In genomic region chr19:50508850-50509190, GRCh38 we compare ENCODE assay signal across 17 cellular contexts. TPM values are rescaled to one million over a fixed set of nuclear protein-coding genes. Genes with fewer than 3 reads are reported as not detected.
DNase-seq lines count a peak whose midpoint lies in the region; ATAC-seq and TF ChIP-seq lines count a peak whose summit lies in the region.
"Had no signal": no experiment of that assay in that cellular context is flagged by ENCODE, and none has a peak within 500 bp of the region (broad histone marks: within the 10 kb centered on the region; RNA-seq: fewer than 3 reads in every experiment).

No MANE protein-coding gene starts in this region.

- ATAC-seq in activated CD4-positive, alpha-beta T cell treated with anti-CD3 and anti-CD28 coated beads for 36 hours, result no peak
- ATAC-seq in natural killer cell, result no peak
- ATAC-seq in GM21528 (IDR thresholded peaks at IDR 0.05; ENCODE audit: low FRiP score, unreplicated experiment), result no peak
- ATAC-seq: right cardiac atrium had no signal

- intact Hi-C loops in activated CD4-positive, alpha-beta T cell treated with anti-CD3 and anti-CD28 coated beads for 36 hours (cut with DNase I, micrococcal nuclease), result no loop called here
- intact Hi-C loops in Calu3 (cut with micrococcal nuclease; ENCODE audit: unreplicated experiment), result no loop called here
- intact Hi-C loops in natural killer cell (cut with micrococcal nuclease), result no loop called here

- H3K27me3 Mint-ChIP-seq in activated CD4-positive, alpha-beta T cell treated with anti-CD3 and anti-CD28 coated beads for 36 hours, result no peaks in the 10 kb centered on the region
- H3K27me3 Mint-ChIP-seq in Calu3 (ENCODE audit: unreplicated experiment) (peaks cover 27% of the 10 kb centered on the region), brain (no peaks in the 10 kb centered on the region), natural killer cell (ENCODE audit: low read depth in 2 of 2) (no peaks in the 10 kb centered on the region)

- no peak for DNase-seq in activated CD4-positive, alpha-beta T cell treated with anti-CD3 and anti-CD28 coated beads for 36 hours
- DNase-seq in activated CD4-positive, alpha-beta T cell treated with anti-CD3 and anti-CD28 coated beads for 1 hour, result no peak
- DNase-seq in Calu3, result no peak
- DNase-seq in natural killer cell, result no peak
- no peak for DNase-seq in GM20000 (ENCODE audit: low spot score)
- no peak for DNase-seq in OCI-M2 (lab: John Stamatoyannopoulos, UW; ENCODE audit: unreplicated experiment)
- DNase-seq: activated CD4-positive, CD25-positive, alpha-beta regulatory T cell; NCI-H1436; NCI-H345; uterus had no signal

- BruUV-seq in Calu3 (replicated peaks; lab: Mats Ljungman, UMichigan), result TSS peak; percentile 71

- H3K4me1 Mint-ChIP-seq in activated CD4-positive, alpha-beta T cell treated with anti-CD3 and anti-CD28 coated beads for 36 hours, result peaks cover 12% of the 10 kb centered on the region
- H3K4me1 Mint-ChIP-seq in Calu3 (ENCODE audit: low read depth, unreplicated experiment) (peaks cover 13% of the 10 kb centered on the region), brain (peaks cover 57% of the 10 kb centered on the region), natural killer cell (peaks cover 19 to 34% of the 10 kb centered on the region in 2 donors)

- H3K9me3 Mint-ChIP-seq in activated CD4-positive, alpha-beta T cell treated with anti-CD3 and anti-CD28 coated beads for 36 hours (ENCODE audit: low read depth), result no peaks in the 10 kb centered on the region
- H3K9me3 Mint-ChIP-seq in Calu3 (ENCODE audit: low read depth, unreplicated experiment) (no peaks in the 10 kb centered on the region), brain (peaks cover 0 to 72% (median 0%) of the 10 kb centered on the region in 5 experiments), natural killer cell (no peaks in the 10 kb centered on the region)

- POLR2A ChIA-PET in activated CD4-positive, alpha-beta T cell treated with anti-CD3 and anti-CD28 coated beads for 36 hours (lab: Charles Lee), result interaction anchor here (0.6 kb wide), 1 partner anchor 47 kb away, joined by 5 read pairs; no protein-coding TSS in a partner anchor

- CTCF ChIA-PET in activated CD4-positive, alpha-beta T cell treated with anti-CD3 and anti-CD28 coated beads for 36 hours (lab: Charles Lee), result no interaction called here
- CTCF ChIA-PET in Calu3 (lab: Charles Lee), result no interaction called here

- H3K27ac Mint-ChIP-seq in activated CD4-positive, alpha-beta T cell treated with anti-CD3 and anti-CD28 coated beads for 36 hours, result no peak overlapping the region
- H3K27ac Mint-ChIP-seq in Calu3 (ENCODE audit: unreplicated experiment) (peak overlapping the region; percentile 18), brain (peak overlapping the region in 4 of 5 experiments; percentile 38 to 100 (median 94)), natural killer cell (peak overlapping the region; percentile 43 to 83)

- no peak for TF ChIP-seq CTCF in Calu3 (IDR thresholded peaks at IDR 0.05; ENCODE audit: unreplicated experiment)
- TF ChIP-seq CTCF in brain (conservative IDR thresholded peaks at IDR 0.05), result no peak
- no peak for TF ChIP-seq CTCF in natural killer cell (IDR thresholded peaks at IDR 0.05)
- no peak for TF ChIP-seq CTCF in GM20000 (IDR thresholded peaks at IDR 0.05; ENCODE audit: extremely low read depth, missing control alignments)

- H3K36me3 Mint-ChIP-seq in activated CD4-positive, alpha-beta T cell treated with anti-CD3 and anti-CD28 coated beads for 36 hours (ENCODE audit: low read depth), result peaks cover 6% of the 10 kb centered on the region
- H3K36me3 Mint-ChIP-seq in Calu3 (ENCODE audit: insufficient read depth, unreplicated experiment) (peaks cover 57% of the 10 kb centered on the region), brain (peaks cover 5% of the 10 kb centered on the region), natural killer cell (no peaks in the 10 kb centered on the region)

- H3K4me3 Mint-ChIP-seq in activated CD4-positive, alpha-beta T cell treated with anti-CD3 and anti-CD28 coated beads for 36 hours, result peak overlapping the region; percentile 1
- no peak overlapping the region for H3K4me3 Mint-ChIP-seq in Calu3 (ENCODE audit: low read depth, unreplicated experiment)
- H3K4me3 Mint-ChIP-seq in brain, result peak overlapping the region in 3 of 5 experiments; percentile 75 to 78 (median 76)
- peak overlapping the region; percentile 32 for H3K4me3 Mint-ChIP-seq in natural killer cell

RNA-seq across cellular contexts. Expression of gene JOSD2, which starts 2.2 kb away (rescaled TPM):
- 10 to 100 TPM; 17.4 to 28.1 TPM for total RNA-seq in activated CD4-positive, alpha-beta T cell treated with anti-CD3 and anti-CD28 coated beads for 36 hours
- total RNA-seq in Calu3 (2022), result 33.5 and 38.6 TPM in 2 replicates
- polyA plus RNA-seq in brain (ENCODE audit: insufficient read depth, low read depth, low replicate concordance), result 36.8 TPM
- 10 to 100 TPM; 18.8 to 22.0 (median 20.3) TPM for total RNA-seq in natural killer cell

RNA-seq across cellular contexts. Expression of gene ASPDH, which starts 4.9 kb away (rescaled TPM):
- not detected for total RNA-seq in activated CD4-positive, alpha-beta T cell treated with anti-CD3 and anti-CD28 coated beads for 36 hours
- total RNA-seq in Calu3 (2022) (not detected in 2 replicates), natural killer cell (not detected)
- polyA plus RNA-seq in brain (ENCODE audit: insufficient read depth, low read depth, low replicate concordance), result 58.1 TPM
- total RNA-seq: A172, aorta, LHCN-M2, lower leg skin, right cardiac atrium, uterus had no signal
- polyA plus RNA-seq: right cardiac atrium had no signal

RNA-seq across cellular contexts. Expression of gene GARIN5A, which starts 32.2 kb away (rescaled TPM):
- total RNA-seq in activated CD4-positive, alpha-beta T cell treated with anti-CD3 and anti-CD28 coated beads for 36 hours, result under 1 TPM; 0.48 to 0.58 TPM
- total RNA-seq in Calu3 (2022) (6.0 and 7.8 TPM in 2 replicates), natural killer cell (under 1 TPM in 1 of 3 donors, not detected in 2; 0.59 TPM)
- polyA plus RNA-seq in brain (ENCODE audit: insufficient read depth, low read depth, low replicate concordance), result 15.9 TPM
- total RNA-seq: aorta had no signal
- polyA plus RNA-seq: aorta had no signal

RNA-seq across cellular contexts. Expression of gene EMC10, which starts 32.5 kb away (rescaled TPM):
- 10 to 100 TPM; 33.4 to 34.7 TPM for total RNA-seq in activated CD4-positive, alpha-beta T cell treated with anti-CD3 and anti-CD28 coated beads for 36 hours
- 200 and 214 TPM in 2 replicates for total RNA-seq in Calu3 (2022)
- polyA plus RNA-seq in brain (ENCODE audit: insufficient read depth, low read depth, low replicate concordance), result 171 TPM
- 10 to 100 TPM; 79.5 to 85.1 (median 80.1) TPM for total RNA-seq in natural killer cell

RNA-seq across cellular contexts. Expression of gene LRRC4B, which starts 59.4 kb away (rescaled TPM):
- not detected for total RNA-seq in activated CD4-positive, alpha-beta T cell treated with anti-CD3 and anti-CD28 coated beads for 36 hours
- total RNA-seq in Calu3 (2022), result not detected in 2 replicates
- polyA plus RNA-seq in brain (ENCODE audit: insufficient read depth, low read depth, low replicate concordance), result 52.9 TPM
- not detected for total RNA-seq in natural killer cell
- total RNA-seq: LHCN-M2 had no signal
